8 cellular contexts compared by ENCODE assay signal in the genomic region with DNA sequence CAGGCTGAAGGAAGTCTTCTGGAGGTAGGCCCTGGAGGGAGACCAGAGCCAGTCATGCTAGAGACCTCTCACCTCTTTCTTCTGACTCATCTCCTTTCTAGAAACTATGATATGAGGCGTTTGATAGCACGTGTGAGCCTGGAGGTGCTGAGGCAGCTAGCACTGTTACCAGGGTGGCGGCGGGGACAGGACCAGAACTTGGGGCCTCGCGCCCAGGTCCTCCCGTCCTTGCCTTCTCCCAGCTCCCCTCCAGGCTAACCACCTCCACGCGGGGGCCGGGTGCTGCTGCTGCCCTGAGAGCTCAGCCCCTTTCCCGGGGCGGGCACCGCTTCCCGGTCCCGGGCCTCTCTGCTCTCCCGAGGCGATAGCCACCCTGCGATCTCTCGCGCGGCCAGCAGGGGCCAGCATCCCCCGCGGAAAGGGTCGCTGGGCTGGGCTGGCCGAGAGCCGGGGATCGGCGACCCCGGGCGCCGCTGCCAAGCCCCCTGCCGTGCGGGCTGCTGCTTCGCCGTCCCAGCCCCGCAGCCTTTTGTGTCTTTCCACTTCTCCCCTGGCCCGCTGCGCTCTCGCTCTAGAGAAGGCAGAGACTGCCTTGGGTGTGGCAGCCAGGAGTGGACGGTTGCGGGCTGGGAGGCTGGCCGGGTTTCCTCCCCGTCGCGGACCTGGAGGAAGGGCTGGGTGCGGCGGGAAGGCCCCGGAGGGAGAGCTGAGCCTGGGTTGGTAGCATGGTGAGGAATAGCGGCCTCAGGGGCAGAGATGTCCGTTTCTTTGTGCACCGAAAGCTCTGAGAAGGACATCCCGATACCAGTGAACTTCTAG. TPM values are rescaled to one million over a fixed set of nuclear protein-coding genes. Genes with fewer than 3 reads are reported as not detected.
DNase-seq lines count a peak whose midpoint lies in the region; ATAC-seq and TF ChIP-seq lines count a peak whose summit lies in the region.

No MANE protein-coding gene starts in this region.

- H3K27me3 ChIP-seq in body of pancreas = no peaks in the 10 kb centered on the region
- no peaks in the 10 kb centered on the region for H3K27me3 ChIP-seq in gastrocnemius medialis

- TF ChIP-seq CTCF in body of pancreas (IDR thresholded peaks at IDR 0.05) (peak; percentile 92 to 98 (median 96)), gastrocnemius medialis (IDR thresholded peaks at IDR 0.05 in 4 of 5, conservative IDR thresholded peaks at IDR 0.05 in 1 of 5) (peak; percentile 89 to 99 (median 97))

- H3K4me3 ChIP-seq in body of pancreas (peak overlapping the region; percentile 61 to 62), iPS-11a (ENCODE audit: low read depth, low read length) (peak overlapping the region; percentile 29), gastrocnemius medialis (peak overlapping the region; percentile 63 to 99 (median 75))

- in situ Hi-C loops in gastrocnemius medialis (cut with MboI; ENCODE audit: low sequenced_read_pairs in 4 of 4) = loop anchor here in 2 of 4 donors (5.0 kb wide), 2 partner anchors 315 to 320 kb away; no protein-coding TSS in a partner anchor

- H3K36me3 ChIP-seq in body of pancreas (replicated peaks in 1 of 2; ENCODE audit: insufficient read depth in 1 of 2, low read depth in 2 of 2) (no peaks in the 10 kb centered on the region), gastrocnemius medialis (no peaks in the 10 kb centered on the region)

- TF ChIP-seq POLR2A in body of pancreas (IDR thresholded peaks at IDR 0.05) (peak in 2 of 3 donors; percentile 28 to 30), gastrocnemius medialis (IDR thresholded peaks at IDR 0.05) (no peak)

- peak; percentile 82 for ATAC-seq in HG02623 (IDR thresholded peaks at IDR 0.05; ENCODE audit: unreplicated experiment)
- peak; percentile 92 for ATAC-seq in body of pancreas
- peak; percentile 73 to 84 for ATAC-seq in gastrocnemius medialis

- intact Hi-C loops in body of pancreas (cut with DNase I) = no loop called here
- intact Hi-C loops in gastrocnemius medialis (cut with DNase I; ENCODE audit: low total_unique reads) = loop anchor here (1.0 to 10.0 kb wide), 3 partner anchors 50 to 318 kb away; a partner anchor contains a TSS

- peak overlapping the region; percentile 70 to 79 (median 74) for H3K27ac ChIP-seq in body of pancreas
- peak overlapping the region; percentile 50 to 73 (median 58) for H3K27ac ChIP-seq in gastrocnemius medialis

- peaks cover 20% of the 10 kb centered on the region for H3K4me1 ChIP-seq in body of pancreas
- H3K4me1 ChIP-seq in gastrocnemius medialis = peaks cover 3 to 7% of the 10 kb centered on the region in 2 donors

- H3K9me3 ChIP-seq in body of pancreas = no peaks in the 10 kb centered on the region
- H3K9me3 ChIP-seq in gastrocnemius medialis = no peaks in the 10 kb centered on the region

- WGBS in body of pancreas, 2 donors = 5 to 19% methylated on average over 11 to 51 of the region's 52 CpGs

- peak; percentile 55 for DNase-seq in NCI-H1436 (lab: John Stamatoyannopoulos, UW)
- no peak for DNase-seq in NCI-H1436 treated with DMSO at 0.1 percent for 48 hours (lab: John Stamatoyannopoulos, UW)
- DNase-seq in NCI-H1105 (lab: John Stamatoyannopoulos, UW) = peak; percentile 23
- peak; percentile 73 for DNase-seq in UCSD-AML1 (lab: John Stamatoyannopoulos, UW; ENCODE audit: unreplicated experiment)
- peak; percentile 63 to 79 (median 78) for DNase-seq in body of pancreas
- DNase-seq in gastrocnemius medialis = peak; percentile 12 to 25

RNA-seq across cellular contexts. Expression of a gene that starts 49.1 kb away (rescaled TPM):
- total RNA-seq in body of pancreas (1 to 10 TPM; 2.3 to 3.3 TPM), gastrocnemius medialis (1 to 10 TPM in 1 of 4 donors, under 1 TPM in 3; 0.15 to 1.8 (median 0.51) TPM)

Comparison
In these comparisons a context has a peak if more than half of its experiments do, and no peak if none do; other contexts are left out.
1. POLR2A ChIP-seq: peak in body of pancreas (2 of 3); none in gastrocnemius medialis (0 of 2).
2. Peak in every context shown above with its lines, with median percentiles within 50 percentile points of each other: ATAC-seq and H3K4me3 ChIP-seq.